In genomic region chr12:131135786-131136538, GRCh38 we compare ENCODE assay signal across 18 cellular contexts.
"Had no signal": no experiment of that assay in that cellular context is flagged by ENCODE, and none has a peak within 500 bp of the region (broad histone marks: within the 10 kb centered on the region; RNA-seq: fewer than 3 reads in every experiment).

No MANE protein-coding gene starts in this region.

- H3K4me1 ChIP-seq: pancreas had no signal

- H3K4me3 ChIP-seq: esophagus squamous epithelium, gastroesophageal sphincter, lung, pancreas, smooth muscle cell, testis, tibial nerve, upper lobe of right lung had no signal

- H3K4me2 ChIP-seq: smooth muscle cell had no signal

- DNase-seq: effector memory CD8-positive, alpha-beta T cell; esophagus squamous epithelium; foreskin fibroblast; glutamatergic neuron; left cardiac atrium; left ventricle myocardium superior; mesenchymal stem cell; naive B cell; pancreas; stimulated activated CD4-positive, alpha-beta T cell treated with anti-CD3 and anti-CD28 coated beads, Interleukin-4, amount 100 ng/mL, for 1 hour; upper lobe of right lung had no signal

- H3K9me3 ChIP-seq: esophagus squamous epithelium, gastroesophageal sphincter, pancreas, testis, tibial nerve, upper lobe of right lung had no signal

- H3K27ac ChIP-seq: esophagus squamous epithelium, gastroesophageal sphincter, pancreas, testis, tibial nerve, upper lobe of right lung had no signal

- H3K27me3 ChIP-seq: gastroesophageal sphincter, pancreas, testis, tibial nerve, upper lobe of right lung had no signal

- ATAC-seq: effector memory CD8-positive, alpha-beta T cell; gastroesophageal sphincter; left cardiac atrium; left ventricle myocardium superior; pancreas; right cardiac atrium; stimulated activated memory B cell treated with anti-CD40 and anti-IgM and Interleukin-4, amounts not matched to agents 10 μg/mL and 1 μg/mL and 100 μg/mL, for 72 hours; upper lobe of right lung had no signal

- H3K36me3 ChIP-seq: esophagus squamous epithelium, pancreas, upper lobe of right lung had no signal
